In genomic region chr6:21556968-21557721, GRCh38 we compare ENCODE assay signal across 18 cellular contexts. TPM values are rescaled to one million over a fixed set of nuclear protein-coding genes. Genes with fewer than 3 reads are reported as not detected.
DNase-seq lines count a peak whose midpoint lies in the region; ATAC-seq and TF ChIP-seq lines count a peak whose summit lies in the region.
"Had no signal": no experiment of that assay in that cellular context is flagged by ENCODE, and none has a peak within 500 bp of the region (broad histone marks: within the 10 kb centered on the region; RNA-seq: fewer than 3 reads in every experiment).

No MANE protein-coding gene starts in this region.

- 45% methylated on average over 5 of the region's 5 CpGs for WGBS in right cardiac atrium
- WGBS in body of pancreas, 2 donors: 10 to 13% methylated on average over 5 of the region's 5 CpGs
- 77 to 86% (median 79%) methylated on average over 5 of the region's 5 CpGs for WGBS in spleen, 5 donors

- intact Hi-C loops in left ventricle myocardium superior (cut with micrococcal nuclease) (no loop called here), right cardiac atrium (cut with DNase I) (no loop called here), body of pancreas (cut with DNase I) (no loop called here), left colon (cut with DNase I, micrococcal nuclease) (no loop called here), vagina (cut with DNase I) (no loop called here), spleen (cut with DNase I; ENCODE audit: low total_unique reads) (no loop called here)

- TF ChIP-seq POLR2A in body of pancreas (IDR thresholded peaks at IDR 0.05) (no peak), vagina (IDR thresholded peaks at IDR 0.05) (no peak), spleen (IDR thresholded peaks at IDR 0.05) (no peak)

- ATAC-seq in left ventricle myocardium superior (peak; percentile 30), right cardiac atrium (no peak), body of pancreas (peak; percentile 96), left colon (peak; percentile 64), GM19397 (IDR thresholded peaks at IDR 0.05; ENCODE audit: unreplicated experiment) (no peak)
- ATAC-seq: activated naive CD4-positive, alpha-beta T cell treated with anti-CD3 and anti-CD28 coated beads, Interleukin-2, amount 50 U/mL, for 72 hours; left lung had no signal

- H3K9me3 ChIP-seq in right cardiac atrium (ENCODE audit: control insufficient read depth, low read length) (no peaks in the 10 kb centered on the region), body of pancreas (no peaks in the 10 kb centered on the region), vagina (no peaks in the 10 kb centered on the region), spleen (no peaks in the 10 kb centered on the region)
- H3K9me3 ChIP-seq: left lung, ovary had no signal

- H3K36me3 ChIP-seq in body of pancreas (replicated peaks in 1 of 2; ENCODE audit: insufficient read depth in 1 of 2, low read depth in 2 of 2) (no peaks in the 10 kb centered on the region), vagina (no peaks in the 10 kb centered on the region), spleen (no peaks in the 10 kb centered on the region)
- H3K36me3 ChIP-seq: left lung, ovary had no signal

- no peak overlapping the region for H3K4me3 ChIP-seq in right cardiac atrium (ENCODE audit: low read length)
- no peak overlapping the region for H3K4me3 ChIP-seq in body of pancreas
- H3K4me3 ChIP-seq in vagina: no peak overlapping the region
- no peak overlapping the region for H3K4me3 ChIP-seq in spleen
- H3K4me3 ChIP-seq: left lung, ovary had no signal

- TF ChIP-seq CTCF in body of pancreas (IDR thresholded peaks at IDR 0.05) (no peak), vagina (IDR thresholded peaks at IDR 0.05) (no peak), spleen (IDR thresholded peaks at IDR 0.05 in 8 of 11, conservative IDR thresholded peaks at IDR 0.05 in 3 of 11) (no peak)

- DNase-seq in left ventricle myocardium superior (no peak), right cardiac atrium (no peak), body of pancreas (peak in 3 of 4 donors; percentile 44 to 67 (median 49)), left colon (no peak), vagina (ENCODE audit: extremely low spot score in 2 of 2) (no peak), spleen (no peak), GM19240 (ENCODE audit: insufficient read length, low spot score) (no peak)
- DNase-seq: ACHN; activated T-cell treated with anti-CD3 and anti-CD28 coated beads, Interleukin-2, amount 50 U/mL, for 1 hour; CD4-positive, alpha-beta memory T cell; KBM-7; left lung; NCI-H1436; NCI-H526; ovary; stimulated activated naive CD4-positive, alpha-beta T cell treated with Interleukin-2 at 50 U/mL for 16 hours had no signal

- H3K27me3 ChIP-seq in right cardiac atrium (ENCODE audit: control insufficient read depth, insufficient read depth) (no peaks in the 10 kb centered on the region), body of pancreas (no peaks in the 10 kb centered on the region), vagina (no peaks in the 10 kb centered on the region), spleen (replicated peaks in 1 of 7) (no peaks in the 10 kb centered on the region)
- H3K27me3 ChIP-seq: left lung, ovary had no signal

- no peak overlapping the region for H3K27ac ChIP-seq in right cardiac atrium (ENCODE audit: low read length)
- peak overlapping the region; percentile 18 to 58 (median 40) for H3K27ac ChIP-seq in body of pancreas
- H3K27ac ChIP-seq in vagina: peak overlapping the region; percentile 23
- H3K27ac ChIP-seq in spleen: no peak overlapping the region
- H3K27ac ChIP-seq: left lung, ovary had no signal

- H3K4me1 ChIP-seq in right cardiac atrium (ENCODE audit: control insufficient read depth, insufficient read depth, low read length) (no peaks in the 10 kb centered on the region), body of pancreas (peaks cover 24% of the 10 kb centered on the region), vagina (peaks cover 13% of the 10 kb centered on the region), spleen (no peaks in the 10 kb centered on the region)
- H3K4me1 ChIP-seq: left lung had no signal

RNA-seq across cellular contexts. Expression of gene SOX4, which starts 36.4 kb away (rescaled TPM):
- 10.0 TPM for total RNA-seq in left ventricle myocardium superior
- total RNA-seq in right cardiac atrium: 1 to 10 TPM; 4.8 to 8.7 (median 6.6) TPM
- polyA plus RNA-seq in right cardiac atrium: 2.9 TPM
- 10 to 100 TPM; 17.8 to 20.0 TPM for total RNA-seq in body of pancreas
- 10 to 100 TPM; 28.9 to 44.6 TPM for total RNA-seq in left colon
- total RNA-seq in vagina: 11.5 TPM
- total RNA-seq in spleen: 10 to 100 TPM in 1 of 7 donors, 1 to 10 TPM in 6; 4.9 to 11.1 (median 8.7) TPM
- 1 to 10 TPM; 5.1 to 6.2 (median 5.7) TPM for polyA plus RNA-seq in spleen

Comparison
In these comparisons a context has a peak if more than half of its experiments do, and no peak if none do; other contexts are left out.
1. ATAC-seq: peak in left ventricle myocardium superior (single experiment), body of pancreas (single experiment) and left colon (single experiment); none in right cardiac atrium (0 of 2) and GM19397 (single experiment).
2. DNase-seq: peak in body of pancreas (3 of 4); none in left ventricle myocardium superior (single experiment), right cardiac atrium (0 of 3), left colon (0 of 2), vagina (0 of 2), spleen (single experiment) and GM19240 (single experiment).
3. H3K27ac ChIP-seq: peak in body of pancreas (4 of 4) and vagina (single experiment); none in right cardiac atrium (single experiment) and spleen (0 of 8).